1 cellular context compared by ENCODE assay signal in the genomic region with DNA sequence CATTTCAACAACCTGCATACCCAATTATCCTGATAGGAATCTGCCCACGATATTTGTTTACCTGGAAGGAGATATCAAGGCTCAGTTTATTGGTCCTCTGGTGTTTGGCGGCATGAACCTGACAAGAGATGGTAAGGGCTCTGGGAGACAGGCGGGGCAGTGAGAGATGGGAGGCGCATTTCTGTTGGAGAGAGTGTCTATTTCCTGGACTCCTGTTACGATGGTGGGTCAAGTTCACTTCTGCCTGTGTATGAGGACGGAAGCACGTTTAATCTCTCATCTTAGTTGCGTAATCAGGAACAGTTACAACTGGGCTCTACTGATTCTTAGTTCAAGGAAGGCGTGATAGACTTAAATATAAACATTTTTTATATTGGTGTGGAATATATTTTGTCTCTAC.
TF ChIP-seq lines count a peak whose summit lies in the region.

No MANE protein-coding gene starts in this region.

TF ChIP-seq in K562, 482 proteins besides CTCF, POLR2A, EP300 and RAD21 (continued from another document and continues in another):
- TF ChIP-seq SREBF1 (IDR thresholded peaks at IDR 0.05; ENCODE audit: borderline replicate concordance, low read depth, low read length), result no peak
- no peak for TF ChIP-seq TCF7L2 (IDR thresholded peaks at IDR 0.05; ENCODE audit: low read depth, low read length)
- TF ChIP-seq ZNF780A (CRISPR knock-in tag; IDR thresholded peaks at IDR 0.05), result no peak
- TF ChIP-seq CHCHD3 (CRISPR knock-in tag; IDR thresholded peaks at IDR 0.05), result no peak
- no peak for TF ChIP-seq POLR2AphosphoS5 (IDR thresholded peaks at IDR 0.05; ENCODE audit: control insufficient read depth, insufficient read depth, low read depth, low read length)
- no peak for TF ChIP-seq NR2C1 (IDR thresholded peaks at IDR 0.05)
- TF ChIP-seq NR2C1 (tag; IDR thresholded peaks at IDR 0.05), result no peak
- TF ChIP-seq KDM5B (IDR thresholded peaks at IDR 0.05; ENCODE audit: insufficient replicate concordance, low read depth, low read length), result no peak
- TF ChIP-seq ZNF766 (CRISPR knock-in tag; conservative IDR thresholded peaks at IDR 0.05), result 0 out of 2 replicates have a peak, but pooled peaks have one; percentile 32
- no peak for TF ChIP-seq HCFC1 (IDR thresholded peaks at IDR 0.05; ENCODE audit: low read depth, low read length)
- TF ChIP-seq, protein P1, sequence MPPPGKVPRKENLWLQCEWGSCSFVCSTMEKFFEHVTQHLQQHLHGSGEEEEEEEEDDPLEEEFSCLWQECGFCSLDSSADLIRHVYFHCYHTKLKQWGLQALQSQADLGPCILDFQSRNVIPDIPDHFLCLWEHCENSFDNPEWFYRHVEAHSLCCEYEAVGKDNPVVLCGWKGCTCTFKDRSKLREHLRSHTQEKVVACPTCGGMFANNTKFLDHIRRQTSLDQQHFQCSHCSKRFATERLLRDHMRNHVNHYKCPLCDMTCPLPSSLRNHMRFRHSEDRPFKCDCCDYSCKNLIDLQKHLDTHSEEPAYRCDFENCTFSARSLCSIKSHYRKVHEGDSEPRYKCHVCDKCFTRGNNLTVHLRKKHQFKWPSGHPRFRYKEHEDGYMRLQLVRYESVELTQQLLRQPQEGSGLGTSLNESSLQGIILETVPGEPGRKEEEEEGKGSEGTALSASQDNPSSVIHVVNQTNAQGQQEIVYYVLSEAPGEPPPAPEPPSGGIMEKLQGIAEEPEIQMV (tag; conservative IDR thresholded peaks at IDR 0.05; ENCODE audit: low read depth), result no peak
- TF ChIP-seq, protein P2, sequence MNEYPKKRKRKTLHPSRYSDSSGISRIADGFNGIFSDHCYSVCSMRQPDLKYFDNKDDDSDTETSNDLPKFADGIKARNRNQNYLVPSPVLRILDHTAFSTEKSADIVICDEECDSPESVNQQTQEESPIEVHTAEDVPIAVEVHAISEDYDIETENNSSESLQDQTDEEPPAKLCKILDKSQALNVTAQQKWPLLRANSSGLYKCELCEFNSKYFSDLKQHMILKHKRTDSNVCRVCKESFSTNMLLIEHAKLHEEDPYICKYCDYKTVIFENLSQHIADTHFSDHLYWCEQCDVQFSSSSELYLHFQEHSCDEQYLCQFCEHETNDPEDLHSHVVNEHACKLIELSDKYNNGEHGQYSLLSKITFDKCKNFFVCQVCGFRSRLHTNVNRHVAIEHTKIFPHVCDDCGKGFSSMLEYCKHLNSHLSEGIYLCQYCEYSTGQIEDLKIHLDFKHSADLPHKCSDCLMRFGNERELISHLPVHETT (CRISPR knock-in tag; conservative IDR thresholded peaks at IDR 0.05 in 1 of 2, IDR thresholded peaks at IDR 0.05 in 1 of 2), result peak in 1 of 2 experiments; percentile 53; a peak in 1 of 4 replicates
- TF ChIP-seq E2F3 (CRISPR knock-in tag; IDR thresholded peaks at IDR 0.05), result no peak
- TF ChIP-seq, protein P3, sequence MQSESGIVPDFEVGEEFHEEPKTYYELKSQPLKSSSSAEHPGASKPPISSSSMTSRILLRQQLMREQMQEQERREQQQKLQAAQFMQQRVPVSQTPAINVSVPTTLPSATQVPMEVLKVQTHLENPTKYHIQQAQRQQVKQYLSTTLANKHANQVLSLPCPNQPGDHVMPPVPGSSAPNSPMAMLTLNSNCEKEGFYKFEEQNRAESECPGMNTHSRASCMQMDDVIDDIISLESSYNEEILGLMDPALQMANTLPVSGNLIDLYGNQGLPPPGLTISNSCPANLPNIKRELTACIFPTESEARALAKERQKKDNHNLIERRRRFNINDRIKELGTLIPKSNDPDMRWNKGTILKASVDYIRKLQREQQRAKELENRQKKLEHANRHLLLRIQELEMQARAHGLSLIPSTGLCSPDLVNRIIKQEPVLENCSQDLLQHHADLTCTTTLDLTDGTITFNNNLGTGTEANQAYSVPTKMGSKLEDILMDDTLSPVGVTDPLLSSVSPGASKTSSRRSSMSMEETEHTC (IDR thresholded peaks at IDR 0.05), result no peak
- no peak for TF ChIP-seq ZC3H11A (IDR thresholded peaks at IDR 0.05; ENCODE audit: low read depth, low read length)
- TF ChIP-seq, protein P4, sequence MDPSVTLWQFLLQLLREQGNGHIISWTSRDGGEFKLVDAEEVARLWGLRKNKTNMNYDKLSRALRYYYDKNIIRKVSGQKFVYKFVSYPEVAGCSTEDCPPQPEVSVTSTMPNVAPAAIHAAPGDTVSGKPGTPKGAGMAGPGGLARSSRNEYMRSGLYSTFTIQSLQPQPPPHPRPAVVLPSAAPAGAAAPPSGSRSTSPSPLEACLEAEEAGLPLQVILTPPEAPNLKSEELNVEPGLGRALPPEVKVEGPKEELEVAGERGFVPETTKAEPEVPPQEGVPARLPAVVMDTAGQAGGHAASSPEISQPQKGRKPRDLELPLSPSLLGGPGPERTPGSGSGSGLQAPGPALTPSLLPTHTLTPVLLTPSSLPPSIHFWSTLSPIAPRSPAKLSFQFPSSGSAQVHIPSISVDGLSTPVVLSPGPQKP (CRISPR knock-in tag; IDR thresholded peaks at IDR 0.05), result no peak
- TF ChIP-seq JUNB (CRISPR knock-in tag; conservative IDR thresholded peaks at IDR 0.05), result no peak
- no peak for TF ChIP-seq MECOM (CRISPR knock-in tag; IDR thresholded peaks at IDR 0.05)
- TF ChIP-seq ARID1B (IDR thresholded peaks at IDR 0.05), result peak; percentile 46
- TF ChIP-seq HDAC8 (tag; IDR thresholded peaks at IDR 0.05), result no peak
- no peak for TF ChIP-seq PHF8 (IDR thresholded peaks at IDR 0.05; ENCODE audit: borderline replicate concordance, low read length)
- TF ChIP-seq SRSF3 (IDR thresholded peaks at IDR 0.05; ENCODE audit: insufficient read depth, low read length), result no peak
- no peak for TF ChIP-seq NR2C2 (CRISPR knock-in tag; IDR thresholded peaks at IDR 0.05)
- peak; percentile 50; the same call in 1 of the 2 replicates for TF ChIP-seq NR2C2 (tag; IDR thresholded peaks at IDR 0.05)
- peak; percentile 72 for TF ChIP-seq ETV1 (tag; conservative IDR thresholded peaks at IDR 0.05; ENCODE audit: low read depth)
- no peak for TF ChIP-seq HLTF (IDR thresholded peaks at IDR 0.05)
- TF ChIP-seq, protein P5, sequence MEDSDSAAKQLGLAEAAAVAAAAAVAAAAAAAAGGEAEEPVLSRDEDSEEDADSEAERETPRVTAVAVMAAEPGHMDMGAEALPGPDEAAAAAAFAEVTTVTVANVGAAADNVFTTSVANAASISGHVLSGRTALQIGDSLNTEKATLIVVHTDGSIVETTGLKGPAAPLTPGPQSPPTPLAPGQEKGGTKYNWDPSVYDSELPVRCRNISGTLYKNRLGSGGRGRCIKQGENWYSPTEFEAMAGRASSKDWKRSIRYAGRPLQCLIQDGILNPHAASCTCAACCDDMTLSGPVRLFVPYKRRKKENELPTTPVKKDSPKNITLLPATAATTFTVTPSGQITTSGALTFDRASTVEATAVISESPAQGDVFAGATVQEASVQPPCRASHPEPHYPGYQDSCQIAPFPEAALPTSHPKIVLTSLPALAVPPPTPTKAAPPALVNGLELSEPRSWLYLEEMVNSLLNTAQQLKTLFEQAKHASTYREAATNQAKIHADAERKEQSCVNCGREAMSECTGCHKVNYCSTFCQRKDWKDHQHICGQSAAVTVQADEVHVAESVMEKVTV (CRISPR knock-in tag; IDR thresholded peaks at IDR 0.05), result no peak
- TF ChIP-seq CEBPG (CRISPR knock-in tag; IDR thresholded peaks at IDR 0.05), result peak; percentile 86
- peak; percentile 96 to 97 for TF ChIP-seq CEBPG (tag; conservative IDR thresholded peaks at IDR 0.05 in 1 of 2, IDR thresholded peaks at IDR 0.05 in 1 of 2)
- TF ChIP-seq TAF7 (tag; IDR thresholded peaks at IDR 0.05), result no peak
- no peak for TF ChIP-seq SFPQ (IDR thresholded peaks at IDR 0.05; ENCODE audit: low read depth, low read length)
- TF ChIP-seq PYGO2 (tag; IDR thresholded peaks at IDR 0.05), result no peak
- no peak for TF ChIP-seq RCOR1 (IDR thresholded peaks at IDR 0.05; ENCODE audit: borderline replicate concordance in 1 of 2, low read depth in 2 of 2, low read length in 2 of 2)
- no peak for TF ChIP-seq CREBBP (IDR thresholded peaks at IDR 0.05; ENCODE audit: low read depth, low read length)
- TF ChIP-seq RB1 (IDR thresholded peaks at IDR 0.05; ENCODE audit: low read depth), result no peak
- TF ChIP-seq ARID2 (IDR thresholded peaks at IDR 0.05), result no peak
- peak; percentile 23; the same call in 1 of the 2 replicates for TF ChIP-seq LEF1 (IDR thresholded peaks at IDR 0.05)
- TF ChIP-seq ZNF224 (CRISPR knock-in tag; IDR thresholded peaks at IDR 0.05), result no peak
- TF ChIP-seq MEF2A (IDR thresholded peaks at IDR 0.05; ENCODE audit: control insufficient read depth, low read depth, low read length), result no peak
- TF ChIP-seq TARDBP (IDR thresholded peaks at IDR 0.05), result no peak
- TF ChIP-seq ZBTB17 (CRISPR knock-in tag; IDR thresholded peaks at IDR 0.05), result no peak
- no peak for TF ChIP-seq AFF1 (IDR thresholded peaks at IDR 0.05; ENCODE audit: low read depth in 1 of 2, partially characterized antibody in 2 of 2)
- TF ChIP-seq PHTF2 (CRISPR knock-in tag; IDR thresholded peaks at IDR 0.05), result no peak
- no peak for TF ChIP-seq RBM39 (optimal IDR thresholded peaks at IDR 0.05; ENCODE audit: low read depth, low read length)
- TF ChIP-seq, protein P6, sequence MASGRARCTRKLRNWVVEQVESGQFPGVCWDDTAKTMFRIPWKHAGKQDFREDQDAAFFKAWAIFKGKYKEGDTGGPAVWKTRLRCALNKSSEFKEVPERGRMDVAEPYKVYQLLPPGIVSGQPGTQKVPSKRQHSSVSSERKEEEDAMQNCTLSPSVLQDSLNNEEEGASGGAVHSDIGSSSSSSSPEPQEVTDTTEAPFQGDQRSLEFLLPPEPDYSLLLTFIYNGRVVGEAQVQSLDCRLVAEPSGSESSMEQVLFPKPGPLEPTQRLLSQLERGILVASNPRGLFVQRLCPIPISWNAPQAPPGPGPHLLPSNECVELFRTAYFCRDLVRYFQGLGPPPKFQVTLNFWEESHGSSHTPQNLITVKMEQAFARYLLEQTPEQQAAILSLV (tag; IDR thresholded peaks at IDR 0.05), result peak; percentile 63; the same call in 1 of the 2 replicates
- TF ChIP-seq, protein P7, sequence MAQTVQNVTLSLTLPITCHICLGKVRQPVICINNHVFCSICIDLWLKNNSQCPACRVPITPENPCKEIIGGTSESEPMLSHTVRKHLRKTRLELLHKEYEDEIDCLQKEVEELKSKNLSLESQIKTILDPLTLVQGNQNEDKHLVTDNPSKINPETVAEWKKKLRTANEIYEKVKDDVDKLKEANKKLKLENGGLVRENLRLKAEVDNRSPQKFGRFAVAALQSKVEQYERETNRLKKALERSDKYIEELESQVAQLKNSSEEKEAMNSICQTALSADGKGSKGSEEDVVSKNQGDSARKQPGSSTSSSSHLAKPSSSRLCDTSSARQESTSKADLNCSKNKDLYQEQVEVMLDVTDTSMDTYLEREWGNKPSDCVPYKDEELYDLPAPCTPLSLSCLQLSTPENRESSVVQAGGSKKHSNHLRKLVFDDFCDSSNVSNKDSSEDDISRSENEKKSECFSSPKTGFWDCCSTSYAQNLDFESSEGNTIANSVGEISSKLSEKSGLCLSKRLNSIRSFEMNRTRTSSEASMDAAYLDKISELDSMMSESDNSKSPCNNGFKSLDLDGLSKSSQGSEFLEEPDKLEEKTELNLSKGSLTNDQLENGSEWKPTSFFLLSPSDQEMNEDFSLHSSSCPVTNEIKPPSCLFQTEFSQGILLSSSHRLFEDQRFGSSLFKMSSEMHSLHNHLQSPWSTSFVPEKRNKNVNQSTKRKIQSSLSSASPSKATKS (CRISPR knock-in tag; IDR thresholded peaks at IDR 0.05), result no peak
- no peak for TF ChIP-seq ZNF316 (IDR thresholded peaks at IDR 0.05)
- no peak for TF ChIP-seq KLF13 (tag; IDR thresholded peaks at IDR 0.05; ENCODE audit: borderline replicate concordance, low read depth)
